Comparison of ENCODE assay signal across 22 cellular contexts in the genomic region with DNA sequence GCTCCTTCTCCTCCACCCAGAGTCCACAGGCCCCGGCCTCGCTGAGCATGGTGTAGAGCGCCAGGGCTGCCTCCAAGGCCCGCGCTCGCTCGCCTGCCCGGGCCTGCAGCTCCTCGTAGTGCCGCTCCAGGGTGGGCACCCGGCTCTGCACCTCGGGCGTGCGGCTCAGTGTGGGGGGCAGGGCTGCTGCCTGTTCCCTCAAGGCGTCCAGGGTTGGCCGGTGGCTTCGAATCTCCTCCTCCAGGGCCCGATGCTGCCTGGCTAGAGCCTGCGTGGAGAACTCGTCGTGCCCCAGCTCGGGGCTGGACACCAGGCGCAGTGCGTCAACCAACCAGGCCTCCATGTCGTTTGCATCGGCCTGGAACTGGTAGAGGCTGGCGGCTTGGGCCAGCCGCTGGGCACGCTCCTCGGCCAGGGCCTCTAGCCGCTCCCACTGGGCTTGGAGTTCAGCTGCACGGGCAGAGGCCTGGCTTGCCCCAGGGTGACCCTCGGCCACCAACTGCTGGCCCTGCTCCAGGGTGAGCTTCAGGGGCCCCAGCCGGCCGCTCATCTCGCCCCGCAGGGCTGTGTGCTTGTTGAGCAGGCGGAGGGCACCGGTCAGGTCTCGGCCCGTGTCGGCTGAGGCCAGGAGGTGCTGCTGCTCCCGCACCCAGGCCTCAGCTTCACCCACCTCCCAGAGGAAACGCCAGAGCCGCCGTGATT. TPM values are rescaled to one million over a fixed set of nuclear protein-coding genes. Genes with fewer than 3 reads are reported as not detected.
DNase-seq lines count a peak whose midpoint lies in the region; ATAC-seq and TF ChIP-seq lines count a peak whose summit lies in the region.
"Had no signal": no experiment of that assay in that cellular context is flagged by ENCODE, and none has a peak within 500 bp of the region (broad histone marks: within the 10 kb centered on the region; RNA-seq: fewer than 3 reads in every experiment).

No MANE protein-coding gene starts in this region.

- no peak overlapping the region for H2BK120ac ChIP-seq in IMR-90 (ENCODE audit: low read depth, low read length)

- DNase-seq in IMR-90: no peak
- no peak for DNase-seq in RWPE1 (ENCODE audit: low spot score)
- DNase-seq in left lobe of liver (ENCODE audit: low spot score): no peak
- no peak for DNase-seq in NCI-H1092 treated with DMSO at 0.1 percent for 48 hours (lab: John Stamatoyannopoulos, UW)
- DNase-seq in sciatic nerve (ENCODE audit: low spot score): no peak
- DNase-seq: CD4-positive, CD25-positive, alpha-beta regulatory T cell; DMS79; GOT3; HCEC 1CT; Karpas-422; MM.1S; NCI-H1048; NCI-H1436; NCI-H187 treated with DMSO at 0.1 percent for 48 hours; NCI-H2107; NCI-H510A treated with DMSO at 0.1 percent for 48 hours; NCI-H748 treated with DMSO at 0.1 percent for 48 hours had no signal

- H3K14ac ChIP-seq in IMR-90 (replicated peaks; ENCODE audit: low read depth, low read length): no peak overlapping the region

- no peaks in the 10 kb centered on the region for H3K36me3 Mint-ChIP-seq in stimulated activated memory B cell treated with anti-CD40 and anti-IgM and Interleukin-4, amounts not matched to agents 10 μg/mL and 1 μg/mL and 100 μg/mL, for 72 hours
- H3K36me3 Mint-ChIP-seq: CD4-positive, CD25-positive, alpha-beta regulatory T cell had no signal

- BruUV-seq in IMR-90 (replicated peaks; lab: Mats Ljungman, UMichigan): no TSS peak

- H3K27ac ChIP-seq in IMR-90 (ENCODE audit: insufficient read depth, low read length) (no peak overlapping the region), RWPE1 (peak overlapping the region; percentile 48)
- H3K27ac ChIP-seq: SJSA1 had no signal

- H3K9me3 Mint-ChIP-seq in stimulated activated memory B cell treated with anti-CD40 and anti-IgM and Interleukin-4, amounts not matched to agents 10 μg/mL and 1 μg/mL and 100 μg/mL, for 72 hours: peaks cover 1% of the 10 kb centered on the region

- H4K91ac ChIP-seq in IMR-90 (ENCODE audit: insufficient read depth, low read depth, low read length): no peak overlapping the region

- intact Hi-C loops in IMR-90 (cut with micrococcal nuclease) (no loop called here), sciatic nerve (cut with DNase I) (no loop called here)

- no peak overlapping the region for H3K56ac ChIP-seq in IMR-90 (ENCODE audit: extremely low read depth, insufficient read depth, low read length)

- no peak overlapping the region for H3K18ac ChIP-seq in IMR-90 (ENCODE audit: low read depth, low read length)

- no peak overlapping the region for H2AK5ac ChIP-seq in IMR-90 (ENCODE audit: low read depth, low read length)

- H3K4me1 ChIP-seq in IMR-90 (ENCODE audit: control insufficient read depth, insufficient read depth, low read length): no peaks in the 10 kb centered on the region
- H3K4me1 ChIP-seq: SJSA1 had no signal

- no peak for TF ChIP-seq CTCF in IMR-90 (conservative IDR thresholded peaks at IDR 0.05; ENCODE audit: low read depth, low read length)
- no peak for TF ChIP-seq CTCF in RWPE1 (conservative IDR thresholded peaks at IDR 0.05; ENCODE audit: low read depth)

- peaks cover 2% of the 10 kb centered on the region; the same call in 1 of the 2 replicates for H3K9me3 ChIP-seq in IMR-90 (ENCODE audit: control insufficient read depth, insufficient read depth, low read length)
- H3K9me3 ChIP-seq: SJSA1 had no signal

- H3K4me2 ChIP-seq in IMR-90 (ENCODE audit: low read depth, low read length): no peak overlapping the region

- in situ Hi-C loops in IMR-90 (cut with MboI; ENCODE audit: low sequenced_read_pairs): no loop called here

- no peak overlapping the region for H3K27ac Mint-ChIP-seq in stimulated activated memory B cell treated with anti-CD40 and anti-IgM and Interleukin-4, amounts not matched to agents 10 μg/mL and 1 μg/mL and 100 μg/mL, for 72 hours

- H2AK9ac ChIP-seq in IMR-90 (replicated peaks; ENCODE audit: low read depth, low read length, poor library complexity): peak overlapping the region; percentile 31

- H3K27me3 ChIP-seq in IMR-90 (ENCODE audit: control insufficient read depth, insufficient read depth, low read length): no peaks in the 10 kb centered on the region
- H3K27me3 ChIP-seq: SJSA1 had no signal

- H3K4me3 Mint-ChIP-seq in stimulated activated memory B cell treated with anti-CD40 and anti-IgM and Interleukin-4, amounts not matched to agents 10 μg/mL and 1 μg/mL and 100 μg/mL, for 72 hours: no peak overlapping the region
- H3K4me3 Mint-ChIP-seq: CD4-positive, CD25-positive, alpha-beta regulatory T cell had no signal

- POLR2A ChIA-PET in IMR-90 (lab: Charles Lee; ENCODE audit: unreplicated experiment) (no interaction called here), RWPE1 (lab: Yijun Ruan, JAX; ENCODE audit: low non-redundant PET) (interaction anchor here (0.6 kb wide), 1 partner anchor 16 kb away, joined by 3 read pairs; no protein-coding TSS in a partner anchor)

- dilution Hi-C loops in IMR-90 (cut with HindIII; ENCODE audit: low sequenced_read_pairs, unreplicated experiment): no loop called here

- no peak overlapping the region for H3K9ac ChIP-seq in IMR-90 (ENCODE audit: low read depth, low read length)

- no peak for TF ChIP-seq RAD21 in IMR-90 (IDR thresholded peaks at IDR 0.05; ENCODE audit: low read length)

- H4K5ac ChIP-seq in IMR-90 (ENCODE audit: low read depth, low read length): no peak overlapping the region

- no peaks in the 10 kb centered on the region for H3K27me3 Mint-ChIP-seq in stimulated activated memory B cell treated with anti-CD40 and anti-IgM and Interleukin-4, amounts not matched to agents 10 μg/mL and 1 μg/mL and 100 μg/mL, for 72 hours
- H3K27me3 Mint-ChIP-seq: CD4-positive, CD25-positive, alpha-beta regulatory T cell had no signal

- CTCF ChIA-PET in IMR-90 (lab: Yijun Ruan, JAX) (no interaction called here), RWPE1 (lab: Yijun Ruan, JAX) (interaction anchor here (0.7 kb wide), 1 partner anchor 14 kb away, joined by 4 read pairs; no protein-coding TSS in a partner anchor)

- H4K8ac ChIP-seq in IMR-90 (ENCODE audit: low read depth in 2 of 2, low read length in 2 of 2): no peak overlapping the region

- H2BK20ac ChIP-seq in IMR-90 (ENCODE audit: low read depth, low read length): no peak overlapping the region

- ATAC-seq in IMR-90 (ENCODE audit: low read depth): no peak
- peak; percentile 21 for ATAC-seq in left lobe of liver
- ATAC-seq in stimulated activated memory B cell treated with anti-CD40 and anti-IgM and Interleukin-4, amounts not matched to agents 10 μg/mL and 1 μg/mL and 100 μg/mL, for 72 hours: peak; percentile 52
- ATAC-seq in sciatic nerve: no peak
- ATAC-seq in GM21423 (IDR thresholded peaks at IDR 0.05; ENCODE audit: unreplicated experiment): no peak
- ATAC-seq in GM19328 (IDR thresholded peaks at IDR 0.05; ENCODE audit: unreplicated experiment): no peak
- ATAC-seq: Right ventricle myocardium inferior had no signal

- no peak overlapping the region for H2BK15ac ChIP-seq in IMR-90 (ENCODE audit: low read depth, low read length)

- H3K4ac ChIP-seq in IMR-90 (ENCODE audit: low read depth, low read length): no peak overlapping the region

- no peaks in the 10 kb centered on the region for H3K9me1 ChIP-seq in IMR-90 (ENCODE audit: insufficient read depth, low read length)

- 92% methylated on average over 41 of the region's 46 CpGs; no CpG with 5 or more reads in 1 of the 2 experiments for WGBS in IMR-90 (ENCODE audit: extremely low coverage in 2 of 2, insufficient read length in 1 of 2), 2 experiments

- no peaks in the 10 kb centered on the region for H3K36me3 ChIP-seq in IMR-90 (ENCODE audit: control insufficient read depth, insufficient read depth, low read length)
- H3K36me3 ChIP-seq: SJSA1 had no signal

- H3K79me1 ChIP-seq in IMR-90 (ENCODE audit: low read depth in 1 of 2, low read length in 2 of 2): no peaks in the 10 kb centered on the region

- no peak overlapping the region for H2AFZ ChIP-seq in IMR-90 (replicated peaks; ENCODE audit: low read length, poor library complexity)

- no peak for TF ChIP-seq POLR2A in IMR-90 (IDR thresholded peaks at IDR 0.05; ENCODE audit: low read depth, low read length)

- no peak overlapping the region for H3K4me3 ChIP-seq in IMR-90 (ENCODE audit: insufficient read depth, low read depth, low read length)
- H3K4me3 ChIP-seq: SJSA1 had no signal

- H3K23ac ChIP-seq in IMR-90 (ENCODE audit: low read depth, low read length): no peak overlapping the region

- H3K4me1 Mint-ChIP-seq in stimulated activated memory B cell treated with anti-CD40 and anti-IgM and Interleukin-4, amounts not matched to agents 10 μg/mL and 1 μg/mL and 100 μg/mL, for 72 hours: no peaks in the 10 kb centered on the region

- no peaks in the 10 kb centered on the region for H4K20me1 ChIP-seq in IMR-90 (ENCODE audit: insufficient read depth, low read length)

- H2BK5ac ChIP-seq in IMR-90 (ENCODE audit: low read depth, low read length, poor library complexity, severe bottlenecking): no peak overlapping the region

TF ChIP-seq in IMR-90, 13 proteins besides CTCF, POLR2A, EP300 and RAD21 (continues in another document):
- TF ChIP-seq FOS (IDR thresholded peaks at IDR 0.05; ENCODE audit: low read depth, low read length) (no peak), MXI1 (IDR thresholded peaks at IDR 0.05; ENCODE audit: borderline replicate concordance, low read depth, low read length) (no peak), RFX5 (IDR thresholded peaks at IDR 0.05; ENCODE audit: low read depth, low read length) (no peak), SMC3 (IDR thresholded peaks at IDR 0.05; ENCODE audit: low read depth, low read length) (no peak), NFE2L2 (IDR thresholded peaks at IDR 0.05; ENCODE audit: low read depth, low read length) (no peak), CEBPB (IDR thresholded peaks at IDR 0.05; ENCODE audit: low read depth, low read length) (no peak)
- TF ChIP-seq, protein P1, sequence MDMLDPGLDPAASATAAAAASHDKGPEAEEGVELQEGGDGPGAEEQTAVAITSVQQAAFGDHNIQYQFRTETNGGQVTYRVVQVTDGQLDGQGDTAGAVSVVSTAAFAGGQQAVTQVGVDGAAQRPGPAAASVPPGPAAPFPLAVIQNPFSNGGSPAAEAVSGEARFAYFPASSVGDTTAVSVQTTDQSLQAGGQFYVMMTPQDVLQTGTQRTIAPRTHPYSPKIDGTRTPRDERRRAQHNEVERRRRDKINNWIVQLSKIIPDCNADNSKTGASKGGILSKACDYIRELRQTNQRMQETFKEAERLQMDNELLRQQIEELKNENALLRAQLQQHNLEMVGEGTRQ (IDR thresholded peaks at IDR 0.05; ENCODE audit: low read depth, low read length): no peak

RNA-seq across cellular contexts. Expression of a gene that starts 24.2 kb away (rescaled TPM):
- total RNA-seq in IMR-90 (2012; rRNA removed) (0.18 and 0.56 TPM in 2 replicates), left lobe of liver (55.1 TPM), sciatic nerve (6.6 TPM)
- polyA plus RNA-seq in IMR-90 (2012; rRNA removed): 0.41 and 0.57 TPM in 2 replicates
- 0.49 and 0.61 TPM in 2 replicates for polyA plus RNA-seq in IMR-90 (2012; cell fraction: cytosol; rRNA removed)
- polyA plus RNA-seq in IMR-90 (2012; cell fraction: nucleus; rRNA removed; ENCODE audit: low replicate concordance): 1.4 and 2.6 TPM in 2 replicates
- polyA plus RNA-seq: CD4-positive, CD25-positive, alpha-beta regulatory T cell had no signal

RNA-seq across cellular contexts. Expression of a gene that starts 27.1 kb away (rescaled TPM):
- total RNA-seq in IMR-90 (2012; rRNA removed) (23.1 and 25.6 TPM in 2 replicates), left lobe of liver (8.1 TPM), sciatic nerve (23.7 TPM)
- polyA plus RNA-seq in IMR-90 (2012; rRNA removed): 21.1 and 26.7 TPM in 2 replicates
- polyA plus RNA-seq in IMR-90 (2012; cell fraction: cytosol; rRNA removed): 11.4 and 17.8 TPM in 2 replicates
- polyA plus RNA-seq in IMR-90 (2012; cell fraction: nucleus; rRNA removed; ENCODE audit: low replicate concordance): 21.4 and 62.4 TPM in 2 replicates

Comparison
In these comparisons a context has a peak if more than half of its experiments do, and no peak if none do; other contexts are left out.
1. ATAC-seq: peak in left lobe of liver (single experiment) and stimulated activated memory B cell treated with anti-CD40 and anti-IgM and Interleukin-4, amounts not matched to agents 10 μg/mL and 1 μg/mL and 100 μg/mL, for 72 hours (single experiment); none in IMR-90 (single experiment), sciatic nerve (single experiment), GM21423 (single experiment) and GM19328 (single experiment).